15 cellular contexts compared by ENCODE assay signal in the genomic region with DNA sequence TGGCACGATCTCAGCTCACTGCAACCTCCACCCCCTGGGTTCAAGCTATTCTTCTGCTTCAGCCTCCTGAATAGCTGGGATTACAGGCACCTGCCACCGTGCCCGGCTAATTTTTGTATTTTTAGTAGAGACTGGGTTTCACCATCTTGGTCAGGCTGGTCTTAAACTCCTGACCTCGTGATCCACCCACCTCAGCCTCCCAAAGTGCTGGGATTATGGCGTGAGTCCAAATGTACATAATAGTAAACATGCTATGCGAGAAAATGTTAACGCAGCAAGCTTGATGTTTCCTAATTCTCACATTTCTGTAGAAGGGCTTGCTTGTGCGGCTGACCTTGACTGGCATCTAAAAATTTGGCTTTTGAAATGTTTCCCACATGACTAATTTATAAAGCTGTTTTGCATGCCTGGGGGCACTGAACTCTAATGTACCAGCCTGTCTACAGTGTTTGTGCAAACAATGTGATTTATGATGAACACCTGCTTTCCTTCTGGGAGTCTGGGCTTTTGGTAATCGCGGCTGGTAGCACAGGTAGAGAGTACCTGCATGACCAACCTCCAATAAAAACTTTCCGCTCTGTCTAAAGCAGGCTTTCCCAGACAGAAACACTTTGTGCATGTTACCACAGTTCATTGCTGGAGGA.
DNase-seq lines count a peak whose midpoint lies in the region; ATAC-seq and TF ChIP-seq lines count a peak whose summit lies in the region.
"Had no signal": no experiment of that assay in that cellular context is flagged by ENCODE, and none has a peak within 500 bp of the region (broad histone marks: within the 10 kb centered on the region; RNA-seq: fewer than 3 reads in every experiment).

No MANE protein-coding gene starts in this region.

- peak overlapping the region; percentile 33 for H3K4me3 Mint-ChIP-seq in Calu3 (ENCODE audit: low read depth, unreplicated experiment)
- H3K4me3 Mint-ChIP-seq: naive B cell had no signal

- TF ChIP-seq CTCF in Calu3 (IDR thresholded peaks at IDR 0.05; ENCODE audit: unreplicated experiment) = no peak

- CTCF ChIA-PET in Calu3 (lab: Charles Lee) = no interaction called here

- H3K4me1 ChIP-seq in adipocyte (ENCODE audit: control insufficient read depth, insufficient read depth, low read length) (peaks cover 13% of the 10 kb centered on the region), Karpas-422 (ENCODE audit: low read length) (no peaks in the 10 kb centered on the region)
- H3K4me1 ChIP-seq: right atrium auricular region had no signal

- H2AFZ ChIP-seq in Karpas-422 (ENCODE audit: low read length) = no peak overlapping the region

- H3K36me3 Mint-ChIP-seq in Calu3 (ENCODE audit: insufficient read depth, unreplicated experiment) = no peaks in the 10 kb centered on the region

- H3K9ac ChIP-seq in adipocyte (ENCODE audit: low read length) (no peak overlapping the region), Karpas-422 (ENCODE audit: low read length) (no peak overlapping the region)

- H4K20me1 ChIP-seq in Karpas-422 (ENCODE audit: insufficient read depth, low read depth, low read length) = no peaks in the 10 kb centered on the region

- H3K27me3 Mint-ChIP-seq in Calu3 (ENCODE audit: unreplicated experiment) = no peaks in the 10 kb centered on the region
- H3K27me3 Mint-ChIP-seq: naive B cell had no signal

- H3K4me3 ChIP-seq in adipocyte (ENCODE audit: low read length) (no peak overlapping the region), Karpas-422 (ENCODE audit: low read length) (no peak overlapping the region)
- H3K4me3 ChIP-seq: right atrium auricular region had no signal

- ATAC-seq in left colon (peak; percentile 92), Right ventricle myocardium superior (ENCODE audit: poor library complexity) (no peak), GM19351 (IDR thresholded peaks at IDR 0.05; ENCODE audit: unreplicated experiment) (no peak), GM21423 (IDR thresholded peaks at IDR 0.05; ENCODE audit: unreplicated experiment) (no peak)
- ATAC-seq: stimulated activated naive CD8-positive, alpha-beta T cell treated with anti-CD3 and anti-CD28 coated beads, Interleukin-15, Interleukin-2, amounts not matched to agents 100 U/mL and 50 U/mL, for 24 hours had no signal

- no peak overlapping the region for H3K27ac ChIP-seq in Karpas-422 (ENCODE audit: low read length)
- H3K27ac ChIP-seq: right atrium auricular region had no signal

- H3K9me2 ChIP-seq in Karpas-422 (replicated peaks; ENCODE audit: insufficient read depth, low read length) = no peaks in the 10 kb centered on the region

- BruUV-seq in Calu3 (replicated peaks; lab: Mats Ljungman, UMichigan) = no TSS peak

- H3K36me3 ChIP-seq in adipocyte (ENCODE audit: control insufficient read depth, insufficient read depth, low read length, severe bottlenecking) (no peaks in the 10 kb centered on the region), Karpas-422 (ENCODE audit: insufficient read depth, low read length) (no peaks in the 10 kb centered on the region)
- H3K36me3 ChIP-seq: right atrium auricular region had no signal

- H3K27ac Mint-ChIP-seq in Calu3 (ENCODE audit: unreplicated experiment) = peak overlapping the region; percentile 63
- H3K27ac Mint-ChIP-seq: naive B cell had no signal

- intact Hi-C loops in Calu3 (cut with micrococcal nuclease; ENCODE audit: unreplicated experiment) = loop anchor here (5.0 kb wide), 2 partner anchors 506 to 521 kb away; no protein-coding TSS in a partner anchor
- intact Hi-C loops in left colon (cut with DNase I, micrococcal nuclease) = no loop called here
- intact Hi-C loops in Right ventricle myocardium superior (cut with DNase I) = no loop called here

- H3K4me1 Mint-ChIP-seq in Calu3 (ENCODE audit: low read depth, unreplicated experiment) = peaks cover 46% of the 10 kb centered on the region
- H3K4me1 Mint-ChIP-seq: naive B cell had no signal

- DNase-seq in Calu3 (peak; percentile 62), NCI-H187 treated with DMSO at 0.1 percent for 48 hours (lab: John Stamatoyannopoulos, UW) (peak; percentile 0), adipocyte (ENCODE audit: low read depth) (peak; percentile 35), left colon (peak in 1 of 2 donors; percentile 47), Right ventricle myocardium superior (no peak), Karpas-422 (no peak)
- DNase-seq: activated CD4-positive, alpha-beta T cell treated with anti-CD3 and anti-CD28 coated beads for 1 hour; activated T-cell treated with anti-CD3 and anti-CD28 coated beads for 4 hours; DMS79 treated with DMSO at 0.1 percent for 48 hours; naive B cell; stimulated activated naive CD8-positive, alpha-beta T cell treated with anti-CD3 and anti-CD28 coated beads, Interleukin-15, Interleukin-2, amounts not matched to agents 100 U/mL and 50 U/mL, for 24 hours; SW 1271 had no signal

- H3K9me3 Mint-ChIP-seq in Calu3 (ENCODE audit: low read depth, unreplicated experiment) = peaks cover 5% of the 10 kb centered on the region

- no peaks in the 10 kb centered on the region for H3K79me2 ChIP-seq in Karpas-422 (ENCODE audit: low read length)

- H3K27me3 ChIP-seq in adipocyte (replicated peaks; ENCODE audit: control insufficient read depth, insufficient read depth, low read length) (no peaks in the 10 kb centered on the region), Karpas-422 (ENCODE audit: low read length) (no peaks in the 10 kb centered on the region)
- H3K27me3 ChIP-seq: right atrium auricular region had no signal

- H3K9me3 ChIP-seq in adipocyte (ENCODE audit: control insufficient read depth, low read length) (peaks cover 4% of the 10 kb centered on the region), Karpas-422 (ENCODE audit: low read length) (peaks cover 18% of the 10 kb centered on the region)

- no peak overlapping the region for H3K4me2 ChIP-seq in Karpas-422 (ENCODE audit: low read depth, low read length, poor library complexity, severe bottlenecking)

Comparison
In these comparisons a context has a peak if more than half of its experiments do, and no peak if none do; other contexts are left out.
1. DNase-seq: peak in Calu3 (single experiment), NCI-H187 treated with DMSO at 0.1 percent for 48 hours (single experiment) and adipocyte (single experiment); none in Right ventricle myocardium superior (single experiment) and Karpas-422 (single experiment).